8 cellular contexts compared by ENCODE assay signal in the genomic region with DNA sequence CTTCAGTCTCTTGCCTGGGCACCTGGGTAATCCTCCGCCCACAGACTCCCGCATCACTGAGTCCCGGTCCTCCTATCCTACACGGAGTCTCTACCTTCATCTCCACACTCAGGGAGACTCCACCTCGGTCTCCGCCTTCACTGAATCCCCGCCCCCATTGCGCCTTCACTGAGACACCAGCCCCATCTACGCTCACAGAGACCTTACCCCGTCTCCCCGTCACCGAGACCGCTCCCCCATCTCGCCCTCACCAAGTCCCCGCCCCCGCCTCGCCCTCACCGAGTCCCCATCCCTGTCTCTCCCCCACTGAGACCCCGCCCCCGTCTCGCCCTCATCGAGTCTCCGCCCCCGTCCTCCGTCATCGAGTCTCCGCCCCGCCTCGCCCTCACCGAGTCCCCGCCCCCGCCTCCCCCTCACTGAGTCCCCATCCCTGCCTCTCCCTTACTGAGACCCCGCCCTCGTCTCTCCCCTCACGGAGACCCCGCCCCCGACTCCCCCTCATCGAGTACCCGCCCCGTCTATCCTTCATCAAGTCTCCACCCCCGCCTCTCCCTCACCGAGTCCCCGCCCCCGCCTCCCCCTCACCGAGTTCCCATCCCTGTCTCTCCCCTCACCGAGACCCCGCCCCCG.
DNase-seq lines count a peak whose midpoint lies in the region; ATAC-seq lines count a peak whose summit lies in the region.

No MANE protein-coding gene starts in this region.

- DNase-seq in DMS79 treated with DMSO at 0.1 percent for 48 hours (lab: John Stamatoyannopoulos, UW) (peak; percentile 91), NCI-H526 (lab: John Stamatoyannopoulos, UW) (peak; percentile 88 to 97), dedifferentiated amniotic fluid mesenchymal stem cell (ENCODE audit: extremely low spot score) (peak; percentile 90), left kidney (ENCODE audit: low read depth, low spot score) (peak; percentile 98)
- peak; percentile 78 to 88 for DNase-seq in activated CD4-positive, alpha-beta T cell treated with anti-CD3 and anti-CD28 coated beads, Interleukin-2, amount 50 U/mL, for 24 hours (ENCODE audit: low read depth in 1 of 2, low spot score in 1 of 2)
- peak; percentile 93 to 94 for DNase-seq in stimulated activated CD4-positive, alpha-beta T cell treated with anti-CD3 and anti-CD28 coated beads, Interleukin-1b, Interleukin-23, amount 100 ng/mL, for 1 hour (ENCODE audit: low read depth in 2 of 2)

- ATAC-seq in HG03039 (IDR thresholded peaks at IDR 0.05; ENCODE audit: unreplicated experiment) (peak; percentile 33), HG03571 (IDR thresholded peaks at IDR 0.05; ENCODE audit: unreplicated experiment) (no peak)
